ENCODE assay signal across 8 cellular contexts in the genomic region with DNA sequence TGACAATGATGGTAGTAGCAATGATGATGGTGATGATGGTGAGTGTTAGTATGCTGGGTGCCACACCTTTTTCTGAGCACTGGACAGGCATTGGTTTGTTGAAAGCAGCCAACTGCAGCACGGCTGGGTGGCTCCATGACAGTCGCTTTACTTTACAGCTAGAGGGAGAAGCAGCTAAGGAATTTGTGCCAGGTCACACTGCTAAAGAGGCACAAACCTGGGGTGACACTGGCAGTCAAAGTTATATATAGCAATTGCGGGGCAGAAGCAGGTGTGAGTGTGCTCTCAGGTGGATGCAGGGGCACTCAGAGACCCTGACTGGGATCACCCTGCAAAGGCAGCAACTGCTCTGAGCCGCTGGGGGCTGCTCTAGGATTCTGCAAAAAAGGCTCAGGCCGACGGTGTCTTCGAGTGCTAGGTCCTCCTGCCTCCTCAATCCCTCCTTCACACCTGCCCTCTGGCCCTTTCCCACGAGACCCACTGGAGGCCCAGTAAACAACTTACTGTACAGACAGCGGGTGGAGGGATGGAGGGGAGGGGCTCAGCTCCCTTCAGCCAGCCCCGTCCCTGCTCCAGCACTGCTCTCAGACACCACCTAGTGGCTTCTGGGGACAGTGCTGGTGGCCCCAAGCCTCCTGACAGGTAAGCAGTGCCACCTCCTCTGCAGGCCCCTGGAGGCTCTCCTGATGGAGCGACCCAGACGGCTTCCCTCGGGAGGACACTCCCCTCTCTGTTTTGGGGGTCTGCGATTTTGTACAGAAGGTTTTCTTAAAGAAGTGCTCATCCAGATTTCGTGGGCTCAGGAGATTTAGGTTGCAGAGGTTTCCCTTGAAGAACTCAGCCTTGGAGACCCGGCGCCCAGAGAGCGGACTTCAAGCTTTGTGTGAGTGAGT. TPM values are rescaled to one million over a fixed set of nuclear protein-coding genes. Genes with fewer than 3 reads are reported as not detected.
DNase-seq lines count a peak whose midpoint lies in the region; ATAC-seq and TF ChIP-seq lines count a peak whose summit lies in the region.

No MANE protein-coding gene starts in this region.

- no peak for DNase-seq in BJ (ENCODE audit: low read depth)
- peak; percentile 84 for DNase-seq in OCI-M1 (lab: John Stamatoyannopoulos, UW)
- peak; percentile 85 for DNase-seq in activated CD8-positive, alpha-beta memory T cell treated with anti-CD3 and anti-CD28 coated beads, Interleukin-2, amount 50 U/mL, for 48 hours
- no peak for DNase-seq in epithelial cell of proximal tubule (ENCODE audit: low read depth)
- DNase-seq in nephron progenitor cell: peak; percentile 87
- peak; percentile 68 to 77 for DNase-seq in stimulated activated naive CD8-positive, alpha-beta T cell treated with anti-CD3 and anti-CD28 coated beads, Interleukin-15, amount 100 ng/mL, for 72 hours

- peaks cover 6% of the 10 kb centered on the region for H3K36me3 ChIP-seq in BJ (ENCODE audit: control insufficient read depth, insufficient read depth, low read length)

- peaks cover 22% of the 10 kb centered on the region for H3K36me3 Mint-ChIP-seq in nephron progenitor cell (ENCODE audit: low read depth)

- peak; percentile 59 for ATAC-seq in GM19324 (IDR thresholded peaks at IDR 0.05; ENCODE audit: low FRiP score, unreplicated experiment)
- ATAC-seq in stimulated activated naive CD8-positive, alpha-beta T cell treated with anti-CD3 and anti-CD28 coated beads, Interleukin-15, amount 100 ng/mL, for 72 hours: peak; percentile 74

- peaks cover 45% of the 10 kb centered on the region for H3K4me1 Mint-ChIP-seq in nephron progenitor cell
- H3K4me1 Mint-ChIP-seq in stimulated activated naive CD8-positive, alpha-beta T cell treated with anti-CD3 and anti-CD28 coated beads, Interleukin-15, amount 100 ng/mL, for 72 hours: peaks cover 41% of the 10 kb centered on the region

- H3K9me3 Mint-ChIP-seq in nephron progenitor cell: peaks cover 6% of the 10 kb centered on the region
- peaks cover 7 to 9% of the 10 kb centered on the region in 2 donors for H3K9me3 Mint-ChIP-seq in stimulated activated naive CD8-positive, alpha-beta T cell treated with anti-CD3 and anti-CD28 coated beads, Interleukin-15, amount 100 ng/mL, for 72 hours

- H3K27me3 ChIP-seq in BJ (ENCODE audit: control insufficient read depth, insufficient read depth, low read length): no peaks in the 10 kb centered on the region

- H3K4me3 Mint-ChIP-seq in nephron progenitor cell: peak overlapping the region; percentile 52
- no peak overlapping the region for H3K4me3 Mint-ChIP-seq in stimulated activated naive CD8-positive, alpha-beta T cell treated with anti-CD3 and anti-CD28 coated beads, Interleukin-15, amount 100 ng/mL, for 72 hours

- H3K27me3 Mint-ChIP-seq in nephron progenitor cell (ENCODE audit: low read depth, poor library complexity): peaks cover 3% of the 10 kb centered on the region
- H3K27me3 Mint-ChIP-seq in stimulated activated naive CD8-positive, alpha-beta T cell treated with anti-CD3 and anti-CD28 coated beads, Interleukin-15, amount 100 ng/mL, for 72 hours: no peaks in the 10 kb centered on the region

- H3K4me3 ChIP-seq in BJ (ENCODE audit: low read depth, low read length): no peak overlapping the region
- H3K4me3 ChIP-seq in epithelial cell of proximal tubule (ENCODE audit: low read depth, low read length): no peak overlapping the region

- TF ChIP-seq EP300 in Ishikawa (IDR thresholded peaks at IDR 0.05; ENCODE audit: borderline replicate concordance): no peak

- peak; percentile 96 for TF ChIP-seq RAD21 in Ishikawa (IDR thresholded peaks at IDR 0.05; ENCODE audit: low read depth)

- CTCF ChIA-PET in BJ (lab: Yijun Ruan, JAX): interaction anchor here (0.6 to 2.0 kb wide), 25 partner anchors 8 to 409 kb away, joined by 3 to 39 read pairs (median 4); partner anchors contain the start of gene ADRM1

- POLR2A ChIA-PET in BJ (lab: Charles Lee): no interaction called here

- TF ChIP-seq CTCF in BJ (IDR thresholded peaks at IDR 0.05; ENCODE audit: insufficient read depth, low read depth, low read length) (peak; percentile 96), epithelial cell of proximal tubule (conservative IDR thresholded peaks at IDR 0.05; ENCODE audit: low read depth, low read length) (peak; percentile 91), nephron progenitor cell (IDR thresholded peaks at IDR 0.05) (peak; percentile 89)

- H3K27ac Mint-ChIP-seq in nephron progenitor cell: no peak overlapping the region
- no peak overlapping the region for H3K27ac Mint-ChIP-seq in stimulated activated naive CD8-positive, alpha-beta T cell treated with anti-CD3 and anti-CD28 coated beads, Interleukin-15, amount 100 ng/mL, for 72 hours

TF ChIP-seq in Ishikawa, 13 proteins besides CTCF, POLR2A, EP300 and RAD21:
- TF ChIP-seq TEAD4 (IDR thresholded peaks at IDR 0.05) (no peak), TCF12 (IDR thresholded peaks at IDR 0.05; ENCODE audit: low read depth) (0 out of 2 replicates have a peak, but pooled peaks have one; percentile 19), ZBTB7A (IDR thresholded peaks at IDR 0.05; ENCODE audit: low read depth) (no peak)
- TF ChIP-seq, protein P1, sequence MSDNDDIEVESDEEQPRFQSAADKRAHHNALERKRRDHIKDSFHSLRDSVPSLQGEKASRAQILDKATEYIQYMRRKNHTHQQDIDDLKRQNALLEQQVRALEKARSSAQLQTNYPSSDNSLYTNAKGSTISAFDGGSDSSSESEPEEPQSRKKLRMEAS (IDR thresholded peaks at IDR 0.05): 0 out of 2 replicates have a peak, but pooled peaks have one; percentile 13

RNA-seq across cellular contexts. Expression of gene RPS21, which starts 4.4 kb away (rescaled TPM):
- 3,553 and 3,818 TPM in 2 replicates for polyA plus RNA-seq in BJ (2011; rRNA removed)
- 619 and 903 TPM in 2 replicates for polyA minus RNA-seq in BJ (2011; rRNA and poly(A)+ RNA removed)
- 2,187 and 2,322 TPM in 2 replicates for total RNA-seq in epithelial cell of proximal tubule

RNA-seq across cellular contexts. Expression of gene LAMA5, which starts 15.4 kb away (rescaled TPM):
- 0.82 and 1.1 TPM in 2 replicates for polyA plus RNA-seq in BJ (2011; rRNA removed)
- 0.72 and 2.9 TPM in 2 replicates for polyA minus RNA-seq in BJ (2011; rRNA and poly(A)+ RNA removed)
- total RNA-seq in epithelial cell of proximal tubule: 103 and 240 TPM in 2 replicates

RNA-seq across cellular contexts. Expression of gene CABLES2, which starts 24.5 kb away (rescaled TPM):
- polyA plus RNA-seq in BJ (2011; rRNA removed): 3.6 and 4.8 TPM in 2 replicates
- 4.2 and 5.3 TPM in 2 replicates for polyA minus RNA-seq in BJ (2011; rRNA and poly(A)+ RNA removed)
- total RNA-seq in epithelial cell of proximal tubule: 5.8 and 7.8 TPM in 2 replicates

RNA-seq across cellular contexts. Expression of gene RBBP8NL, which starts 44.8 kb away (rescaled TPM):
- not detected in 2 replicates for polyA plus RNA-seq in BJ (2011; rRNA removed)
- polyA minus RNA-seq in BJ (2011; rRNA and poly(A)+ RNA removed): not detected in 2 replicates
- 0.07 and 0.40 TPM in 2 replicates for total RNA-seq in epithelial cell of proximal tubule

Comparison
In these comparisons a context has a peak if more than half of its experiments do, and no peak if none do; other contexts are left out.
1. DNase-seq: peak in OCI-M1 (single experiment), activated CD8-positive, alpha-beta memory T cell treated with anti-CD3 and anti-CD28 coated beads, Interleukin-2, amount 50 U/mL, for 48 hours (single experiment), nephron progenitor cell (single experiment) and stimulated activated naive CD8-positive, alpha-beta T cell treated with anti-CD3 and anti-CD28 coated beads, Interleukin-15, amount 100 ng/mL, for 72 hours (2 of 2); none in BJ (single experiment) and epithelial cell of proximal tubule (single experiment).
2. Peak in every context shown above with its lines, with median percentiles within 50 percentile points of each other: CTCF ChIP-seq.